In genomic region chr4:54392459-54392858, GRCh38 we compare ENCODE assay signal across 1 cellular context.
TF ChIP-seq lines count a peak whose summit lies in the region.

No MANE protein-coding gene starts in this region.

TF ChIP-seq in SK-N-SH, 30 proteins besides CTCF, POLR2A, EP300 and RAD21:
- TF ChIP-seq FOXJ3 (CRISPR knock-in tag; IDR thresholded peaks at IDR 0.05) (no peak), MAX (IDR thresholded peaks at IDR 0.05; ENCODE audit: low read depth) (no peak), YY1 (IDR thresholded peaks at IDR 0.05; ENCODE audit: low read depth) (no peak), POLR2AphosphoS5 (IDR thresholded peaks at IDR 0.05; ENCODE audit: low read depth, low read length) (no peak), FOSL2 (IDR thresholded peaks at IDR 0.05; ENCODE audit: borderline replicate concordance, low read depth) (no peak), MXI1 (IDR thresholded peaks at IDR 0.05; ENCODE audit: low read depth, low read length) (no peak), PBX3 (IDR thresholded peaks at IDR 0.05) (no peak), USF1 (IDR thresholded peaks at IDR 0.05; ENCODE audit: borderline replicate concordance, low read depth) (no peak), RXRA (IDR thresholded peaks at IDR 0.05; ENCODE audit: borderline replicate concordance, low read depth) (no peak), TCF12 (IDR thresholded peaks at IDR 0.05) (no peak), USF2 (IDR thresholded peaks at IDR 0.05; ENCODE audit: borderline replicate concordance, low read depth, low read length) (no peak), IRF3 (IDR thresholded peaks at IDR 0.05; ENCODE audit: low read depth, low read length) (no peak), SIN3A (IDR thresholded peaks at IDR 0.05; ENCODE audit: borderline replicate concordance, low read depth, low read length) (no peak), NRF1 (IDR thresholded peaks at IDR 0.05; ENCODE audit: low read depth, low read length) (no peak), NFIC (IDR thresholded peaks at IDR 0.05; ENCODE audit: borderline replicate concordance) (no peak)
